ENCODE assay signal across 1 cellular context in the genomic region with DNA sequence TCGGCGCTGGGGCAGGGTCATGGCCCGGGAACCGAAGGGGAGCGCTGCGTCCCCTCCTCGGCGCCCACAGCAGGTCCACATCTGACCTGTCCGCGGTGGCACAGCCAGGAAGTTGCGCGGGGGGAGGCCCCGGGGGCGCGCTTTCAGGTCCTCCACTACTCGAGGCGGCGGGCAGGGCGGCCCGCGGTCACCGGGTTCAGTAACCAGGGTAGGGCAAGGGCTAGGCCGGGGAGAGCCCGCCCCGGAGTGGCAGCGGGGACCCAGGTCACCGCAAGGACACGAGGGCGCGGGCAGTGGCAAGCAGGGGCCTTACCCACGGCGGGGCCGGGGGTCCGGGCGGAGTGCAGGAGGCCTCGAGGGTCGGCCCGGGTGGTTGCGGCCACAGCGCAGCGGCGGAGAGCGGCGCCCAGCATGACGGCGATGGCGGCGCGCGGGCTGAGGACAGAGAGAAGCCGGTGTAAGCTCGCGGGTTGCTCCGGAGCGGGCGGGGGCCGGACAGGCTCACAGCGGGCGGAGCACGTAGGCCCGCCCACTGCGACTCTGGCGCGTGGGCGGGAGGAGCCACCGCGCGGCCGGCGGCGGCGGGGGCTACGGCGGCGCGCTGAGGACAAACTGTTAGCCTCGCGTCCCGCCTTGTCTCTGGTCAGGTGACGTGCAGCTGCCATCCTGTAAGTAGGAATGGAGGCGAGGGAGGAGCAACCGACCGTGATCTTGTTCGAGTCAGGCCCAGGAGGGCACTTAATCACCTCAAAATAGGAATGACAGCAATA.
A peak's percentile ranks its signal among the peaks of the same experiment; 100 is the strongest.
TF ChIP-seq lines count a peak whose summit lies in the region.

A gene (minus strand): TSS at position 472 of the 770 bp plus-strand sequence. CDS start 59 bp downstream, at position 413.

TF ChIP-seq in HepG2, 621 proteins besides CTCF, POLR2A, EP300 and RAD21 (continued from another document and continues in another):
- TF ChIP-seq, protein P1, sequence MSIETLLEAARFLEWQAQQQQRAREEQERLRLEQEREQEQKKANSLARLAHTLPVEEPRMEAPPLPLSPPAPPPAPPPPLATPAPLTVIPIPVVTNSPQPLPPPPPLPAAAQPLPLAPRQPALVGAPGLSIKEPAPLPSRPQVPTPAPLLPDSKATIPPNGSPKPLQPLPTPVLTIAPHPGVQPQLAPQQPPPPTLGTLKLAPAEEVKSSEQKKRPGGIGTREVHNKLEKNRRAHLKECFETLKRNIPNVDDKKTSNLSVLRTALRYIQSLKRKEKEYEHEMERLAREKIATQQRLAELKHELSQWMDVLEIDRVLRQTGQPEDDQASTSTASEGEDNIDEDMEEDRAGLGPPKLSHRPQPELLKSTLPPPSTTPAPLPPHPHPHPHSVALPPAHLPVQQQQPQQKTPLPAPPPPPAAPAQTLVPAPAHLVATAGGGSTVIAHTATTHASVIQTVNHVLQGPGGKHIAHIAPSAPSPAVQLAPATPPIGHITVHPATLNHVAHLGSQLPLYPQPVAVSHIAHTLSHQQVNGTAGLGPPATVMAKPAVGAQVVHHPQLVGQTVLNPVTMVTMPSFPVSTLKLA (IDR thresholded peaks at IDR 0.05), result no peak
- TF ChIP-seq ZNF563 (CRISPR knock-in tag; IDR thresholded peaks at IDR 0.05) (peak; percentile 95), ZNF451 (CRISPR knock-in tag; IDR thresholded peaks at IDR 0.05) (peak; percentile 92), ZNF747 (CRISPR knock-in tag; IDR thresholded peaks at IDR 0.05; ENCODE audit: borderline replicate concordance) (peak; percentile 88; the same call in 1 of the 2 replicates), NR2F1 (CRISPR knock-in tag; IDR thresholded peaks at IDR 0.05) (peak; percentile 48 to 49; a peak in 2 of 4 replicates), ZFP90 (CRISPR knock-in tag; IDR thresholded peaks at IDR 0.05; ENCODE audit: borderline replicate concordance) (peak; percentile 56; the same call in 1 of the 2 replicates), SNAI1 (CRISPR knock-in tag; IDR thresholded peaks at IDR 0.05; ENCODE audit: borderline replicate concordance) (no peak), MTF1 (CRISPR knock-in tag; IDR thresholded peaks at IDR 0.05) (peak; percentile 40; the same call in 1 of the 2 replicates), MATR3 (CRISPR knock-in tag; IDR thresholded peaks at IDR 0.05) (no peak), ZSCAN31 (CRISPR knock-in tag; IDR thresholded peaks at IDR 0.05; ENCODE audit: low read depth) (peak; percentile 95), TAF15 (IDR thresholded peaks at IDR 0.05; ENCODE audit: low read depth, low read length, poor library complexity, severe bottlenecking) (no peak), IRX3 (CRISPR knock-in tag; IDR thresholded peaks at IDR 0.05; ENCODE audit: borderline replicate concordance, low read depth) (peak; percentile 91; the same call in 1 of the 2 replicates), MBD4 (IDR thresholded peaks at IDR 0.05; ENCODE audit: borderline replicate concordance, low read length) (no peak), POGZ (CRISPR knock-in tag; IDR thresholded peaks at IDR 0.05) (peak; percentile 20; the same call in 1 of the 2 replicates), ZNF180 (CRISPR knock-in tag; IDR thresholded peaks at IDR 0.05; ENCODE audit: borderline replicate concordance, low read depth) (no peak), REPIN1 (CRISPR knock-in tag; IDR thresholded peaks at IDR 0.05; ENCODE audit: borderline replicate concordance, low read depth) (peak; percentile 54; the same call in 1 of the 2 replicates), TBL1XR1 (IDR thresholded peaks at IDR 0.05; ENCODE audit: borderline replicate concordance, low read length, partially characterized antibody) (no peak), ZKSCAN1 (IDR thresholded peaks at IDR 0.05; ENCODE audit: low read length) (no peak), ZFP82 (CRISPR knock-in tag; IDR thresholded peaks at IDR 0.05; ENCODE audit: borderline replicate concordance) (no peak)
- TF ChIP-seq, protein P2, sequence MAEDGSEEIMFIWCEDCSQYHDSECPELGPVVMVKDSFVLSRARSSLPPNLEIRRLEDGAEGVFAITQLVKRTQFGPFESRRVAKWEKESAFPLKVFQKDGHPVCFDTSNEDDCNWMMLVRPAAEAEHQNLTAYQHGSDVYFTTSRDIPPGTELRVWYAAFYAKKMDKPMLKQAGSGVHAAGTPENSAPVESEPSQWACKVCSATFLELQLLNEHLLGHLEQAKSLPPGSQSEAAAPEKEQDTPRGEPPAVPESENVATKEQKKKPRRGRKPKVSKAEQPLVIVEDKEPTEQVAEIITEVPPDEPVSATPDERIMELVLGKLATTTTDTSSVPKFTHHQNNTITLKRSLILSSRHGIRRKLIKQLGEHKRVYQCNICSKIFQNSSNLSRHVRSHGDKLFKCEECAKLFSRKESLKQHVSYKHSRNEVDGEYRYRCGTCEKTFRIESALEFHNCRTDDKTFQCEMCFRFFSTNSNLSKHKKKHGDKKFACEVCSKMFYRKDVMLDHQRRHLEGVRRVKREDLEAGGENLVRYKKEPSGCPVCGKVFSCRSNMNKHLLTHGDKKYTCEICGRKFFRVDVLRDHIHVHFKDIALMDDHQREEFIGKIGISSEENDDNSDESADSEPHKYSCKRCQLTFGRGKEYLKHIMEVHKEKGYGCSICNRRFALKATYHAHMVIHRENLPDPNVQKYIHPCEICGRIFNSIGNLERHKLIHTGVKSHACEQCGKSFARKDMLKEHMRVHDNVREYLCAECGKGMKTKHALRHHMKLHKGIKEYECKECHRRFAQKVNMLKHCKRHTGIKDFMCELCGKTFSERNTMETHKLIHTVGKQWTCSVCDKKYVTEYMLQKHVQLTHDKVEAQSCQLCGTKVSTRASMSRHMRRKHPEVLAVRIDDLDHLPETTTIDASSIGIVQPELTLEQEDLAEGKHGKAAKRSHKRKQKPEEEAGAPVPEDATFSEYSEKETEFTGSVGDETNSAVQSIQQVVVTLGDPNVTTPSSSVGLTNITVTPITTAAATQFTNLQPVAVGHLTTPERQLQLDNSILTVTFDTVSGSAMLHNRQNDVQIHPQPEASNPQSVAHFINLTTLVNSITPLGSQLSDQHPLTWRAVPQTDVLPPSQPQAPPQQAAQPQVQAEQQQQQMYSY (CRISPR knock-in tag; IDR thresholded peaks at IDR 0.05), result no peak
- TF ChIP-seq, protein P3, sequence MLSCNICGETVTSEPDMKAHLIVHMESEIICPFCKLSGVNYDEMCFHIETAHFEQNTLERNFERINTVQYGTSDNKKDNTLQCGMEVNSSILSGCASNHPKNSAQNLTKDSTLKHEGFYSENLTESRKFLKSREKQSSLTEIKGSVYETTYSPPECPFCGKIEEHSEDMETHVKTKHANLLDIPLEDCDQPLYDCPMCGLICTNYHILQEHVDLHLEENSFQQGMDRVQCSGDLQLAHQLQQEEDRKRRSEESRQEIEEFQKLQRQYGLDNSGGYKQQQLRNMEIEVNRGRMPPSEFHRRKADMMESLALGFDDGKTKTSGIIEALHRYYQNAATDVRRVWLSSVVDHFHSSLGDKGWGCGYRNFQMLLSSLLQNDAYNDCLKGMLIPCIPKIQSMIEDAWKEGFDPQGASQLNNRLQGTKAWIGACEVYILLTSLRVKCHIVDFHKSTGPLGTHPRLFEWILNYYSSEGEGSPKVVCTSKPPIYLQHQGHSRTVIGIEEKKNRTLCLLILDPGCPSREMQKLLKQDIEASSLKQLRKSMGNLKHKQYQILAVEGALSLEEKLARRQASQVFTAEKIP (CRISPR knock-in tag; IDR thresholded peaks at IDR 0.05; ENCODE audit: borderline replicate concordance), result no peak
- TF ChIP-seq, protein P4, sequence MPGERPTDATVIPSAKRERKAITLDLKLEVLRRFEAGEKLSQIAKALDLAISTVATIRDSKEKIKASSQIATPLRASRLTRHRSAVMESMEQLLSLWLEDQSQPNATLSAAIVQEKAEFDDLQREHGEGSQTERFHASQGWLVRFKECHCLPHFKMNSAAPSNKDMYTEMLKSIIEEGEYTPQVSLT (CRISPR knock-in tag; IDR thresholded peaks at IDR 0.05; ENCODE audit: borderline replicate concordance, low read depth), result no peak
- TF ChIP-seq, protein P5, sequence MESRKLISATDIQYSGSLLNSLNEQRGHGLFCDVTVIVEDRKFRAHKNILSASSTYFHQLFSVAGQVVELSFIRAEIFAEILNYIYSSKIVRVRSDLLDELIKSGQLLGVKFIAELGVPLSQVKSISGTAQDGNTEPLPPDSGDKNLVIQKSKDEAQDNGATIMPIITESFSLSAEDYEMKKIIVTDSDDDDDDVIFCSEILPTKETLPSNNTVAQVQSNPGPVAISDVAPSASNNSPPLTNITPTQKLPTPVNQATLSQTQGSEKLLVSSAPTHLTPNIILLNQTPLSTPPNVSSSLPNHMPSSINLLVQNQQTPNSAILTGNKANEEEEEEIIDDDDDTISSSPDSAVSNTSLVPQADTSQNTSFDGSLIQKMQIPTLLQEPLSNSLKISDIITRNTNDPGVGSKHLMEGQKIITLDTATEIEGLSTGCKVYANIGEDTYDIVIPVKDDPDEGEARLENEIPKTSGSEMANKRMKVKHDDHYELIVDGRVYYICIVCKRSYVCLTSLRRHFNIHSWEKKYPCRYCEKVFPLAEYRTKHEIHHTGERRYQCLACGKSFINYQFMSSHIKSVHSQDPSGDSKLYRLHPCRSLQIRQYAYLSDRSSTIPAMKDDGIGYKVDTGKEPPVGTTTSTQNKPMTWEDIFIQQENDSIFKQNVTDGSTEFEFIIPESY (CRISPR knock-in tag; IDR thresholded peaks at IDR 0.05), result 0 out of 2 replicates have a peak, but pooled peaks have one; percentile 19
- TF ChIP-seq, protein P6, sequence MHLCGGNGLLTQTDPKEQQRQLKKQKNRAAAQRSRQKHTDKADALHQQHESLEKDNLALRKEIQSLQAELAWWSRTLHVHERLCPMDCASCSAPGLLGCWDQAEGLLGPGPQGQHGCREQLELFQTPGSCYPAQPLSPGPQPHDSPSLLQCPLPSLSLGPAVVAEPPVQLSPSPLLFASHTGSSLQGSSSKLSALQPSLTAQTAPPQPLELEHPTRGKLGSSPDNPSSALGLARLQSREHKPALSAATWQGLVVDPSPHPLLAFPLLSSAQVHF (CRISPR knock-in tag; IDR thresholded peaks at IDR 0.05), result no peak
- TF ChIP-seq, protein P7, sequence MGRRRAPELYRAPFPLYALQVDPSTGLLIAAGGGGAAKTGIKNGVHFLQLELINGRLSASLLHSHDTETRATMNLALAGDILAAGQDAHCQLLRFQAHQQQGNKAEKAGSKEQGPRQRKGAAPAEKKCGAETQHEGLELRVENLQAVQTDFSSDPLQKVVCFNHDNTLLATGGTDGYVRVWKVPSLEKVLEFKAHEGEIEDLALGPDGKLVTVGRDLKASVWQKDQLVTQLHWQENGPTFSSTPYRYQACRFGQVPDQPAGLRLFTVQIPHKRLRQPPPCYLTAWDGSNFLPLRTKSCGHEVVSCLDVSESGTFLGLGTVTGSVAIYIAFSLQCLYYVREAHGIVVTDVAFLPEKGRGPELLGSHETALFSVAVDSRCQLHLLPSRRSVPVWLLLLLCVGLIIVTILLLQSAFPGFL (CRISPR knock-in tag; IDR thresholded peaks at IDR 0.05), result no peak
- TF ChIP-seq, protein P8, sequence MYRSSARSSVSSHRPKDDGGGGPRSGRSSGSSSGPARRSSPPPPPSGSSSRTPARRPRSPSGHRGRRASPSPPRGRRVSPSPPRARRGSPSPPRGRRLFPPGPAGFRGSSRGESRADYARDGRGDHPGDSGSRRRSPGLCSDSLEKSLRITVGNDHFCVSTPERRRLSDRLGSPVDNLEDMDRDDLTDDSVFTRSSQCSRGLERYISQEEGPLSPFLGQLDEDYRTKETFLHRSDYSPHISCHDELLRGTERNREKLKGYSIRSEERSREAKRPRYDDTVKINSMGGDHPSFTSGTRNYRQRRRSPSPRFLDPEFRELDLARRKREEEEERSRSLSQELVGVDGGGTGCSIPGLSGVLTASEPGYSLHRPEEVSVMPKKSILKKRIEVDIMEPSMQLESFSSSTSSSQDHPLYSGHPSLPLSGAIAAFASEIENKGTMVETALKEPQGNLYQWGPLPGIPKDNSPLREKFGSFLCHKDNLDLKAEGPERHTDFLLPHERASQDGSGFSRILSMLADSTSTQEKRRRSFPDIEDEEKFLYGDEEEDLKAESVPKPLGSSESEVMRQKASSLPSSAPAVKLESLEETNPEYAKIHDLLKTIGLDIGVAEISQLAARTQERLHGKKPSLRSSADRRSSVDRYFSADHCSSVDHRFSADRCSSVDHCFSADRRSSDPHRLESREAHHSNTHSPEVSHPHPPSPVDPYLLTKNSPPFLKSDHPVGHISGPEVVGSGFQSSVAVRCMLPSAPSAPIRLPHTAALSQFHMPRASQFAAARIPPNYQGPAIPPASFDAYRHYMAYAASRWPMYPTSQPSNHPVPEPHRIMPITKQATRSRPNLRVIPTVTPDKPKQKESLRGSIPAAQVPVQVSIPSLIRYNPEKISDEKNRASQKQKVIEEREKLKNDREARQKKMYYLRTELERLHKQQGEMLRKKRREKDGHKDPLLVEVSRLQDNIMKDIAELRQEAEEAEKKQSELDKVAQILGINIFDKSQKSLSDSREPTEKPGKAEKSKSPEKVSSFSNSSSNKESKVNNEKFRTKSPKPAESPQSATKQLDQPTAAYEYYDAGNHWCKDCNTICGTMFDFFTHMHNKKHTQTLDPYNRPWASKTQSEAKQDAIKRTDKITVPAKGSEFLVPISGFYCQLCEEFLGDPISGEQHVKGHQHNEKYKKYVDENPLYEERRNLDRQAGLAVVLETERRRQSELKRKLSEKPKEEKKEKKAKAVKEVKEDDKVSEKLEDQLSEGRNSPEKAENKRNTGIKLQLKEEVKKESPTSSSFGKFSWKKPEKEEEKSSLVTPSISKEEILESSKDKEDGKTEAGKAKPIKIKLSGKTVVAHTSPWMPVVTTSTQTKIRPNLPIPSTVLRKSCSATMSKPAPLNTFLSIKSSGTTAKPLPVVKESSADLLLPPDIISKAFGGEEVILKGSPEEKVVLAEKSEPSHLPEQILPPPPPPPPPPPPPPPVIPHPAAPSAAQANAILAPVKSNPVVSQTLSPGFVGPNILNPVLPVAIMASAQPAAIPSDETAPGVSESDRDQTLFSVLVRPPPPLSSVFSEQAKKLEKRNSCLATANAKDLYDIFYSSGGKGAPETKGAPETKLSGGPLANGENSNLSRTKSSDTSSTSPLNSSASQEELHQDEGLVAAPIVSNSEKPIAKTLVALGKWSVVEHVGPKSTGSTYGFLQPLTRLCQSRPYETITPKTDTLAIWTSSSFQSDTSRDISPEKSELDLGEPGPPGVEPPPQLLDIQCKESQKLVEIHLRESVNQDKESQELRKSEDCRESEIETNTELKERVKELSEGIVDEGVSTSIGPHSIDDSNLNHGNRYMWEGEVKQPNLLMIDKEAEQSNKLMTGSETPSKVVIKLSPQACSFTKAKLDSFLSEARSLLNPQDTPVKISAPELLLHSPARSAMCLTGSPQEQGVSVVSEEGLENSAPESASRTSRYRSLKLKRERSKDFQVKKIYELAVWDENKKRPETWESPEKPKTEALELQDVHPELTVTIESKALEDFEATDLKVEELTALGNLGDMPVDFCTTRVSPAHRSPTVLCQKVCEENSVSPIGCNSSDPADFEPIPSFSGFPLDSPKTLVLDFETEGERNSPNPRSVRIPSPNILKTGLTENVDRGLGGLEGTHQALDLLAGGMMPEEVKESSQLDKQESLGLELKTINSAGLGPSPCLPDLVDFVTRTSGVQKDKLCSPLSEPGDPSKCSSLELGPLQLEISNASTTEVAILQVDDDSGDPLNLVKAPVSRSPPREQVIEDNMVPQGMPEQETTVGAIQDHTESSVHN (CRISPR knock-in tag; IDR thresholded peaks at IDR 0.05), result no peak
